In genomic region chr5:149382517-149383220, GRCh38 we compare ENCODE assay signal across 15 cellular contexts. TPM values are rescaled to one million over a fixed set of nuclear protein-coding genes. Genes with fewer than 3 reads are reported as not detected.
DNase-seq lines count a peak whose midpoint lies in the region; ATAC-seq and TF ChIP-seq lines count a peak whose summit lies in the region.
"Had no signal": no experiment of that assay in that cellular context is flagged by ENCODE, and none has a peak within 500 bp of the region (broad histone marks: within the 10 kb centered on the region; RNA-seq: fewer than 3 reads in every experiment).

No MANE protein-coding gene starts in this region.

- H3K4me3 ChIP-seq in coronary artery (peak overlapping the region; percentile 59), lower lobe of right lung (no peak overlapping the region), gastrocnemius medialis (peak overlapping the region in 1 of 4 donors; percentile 22)
- H3K4me3 ChIP-seq: PC-9 had no signal

- DNase-seq in EH (ENCODE audit: low read depth) (peak; percentile 42), coronary artery (ENCODE audit: low spot score) (no peak), lower lobe of right lung (no peak), gastrocnemius medialis (no peak), NCI-H446 (lab: John Stamatoyannopoulos, UW) (no peak)
- DNase-seq in stimulated activated CD4-positive, alpha-beta T cell treated with anti-CD3 and anti-CD28 coated beads, Interleukin-15, amount 100 ng/mL, for 24 hours: no peak
- DNase-seq: NCI-H2107 had no signal

- TF ChIP-seq POLR2A in gastrocnemius medialis (IDR thresholded peaks at IDR 0.05): no peak

- H3K27me3 ChIP-seq in lower lobe of right lung (ENCODE audit: low read depth) (no peaks in the 10 kb centered on the region), gastrocnemius medialis (no peaks in the 10 kb centered on the region)

- ATAC-seq in lower lobe of right lung: no peak
- ATAC-seq in gastrocnemius medialis: no peak
- ATAC-seq in GM21619 (IDR thresholded peaks at IDR 0.05; ENCODE audit: unreplicated experiment): no peak
- ATAC-seq in GM19463 (IDR thresholded peaks at IDR 0.05; ENCODE audit: unreplicated experiment): no peak

- H3K36me3 ChIP-seq in lower lobe of right lung: no peaks in the 10 kb centered on the region
- no peaks in the 10 kb centered on the region for H3K36me3 ChIP-seq in gastrocnemius medialis

- H3K9me3 ChIP-seq in lower lobe of right lung (no peaks in the 10 kb centered on the region), gastrocnemius medialis (no peaks in the 10 kb centered on the region)

- H3K27ac ChIP-seq in coronary artery (peak overlapping the region; percentile 85 to 91), lower lobe of right lung (peak overlapping the region; percentile 53), gastrocnemius medialis (peak overlapping the region; percentile 41 to 76 (median 70))
- H3K27ac ChIP-seq: epithelial cell of prostate, PC-9 had no signal

- no peak for TF ChIP-seq CTCF in coronary artery (IDR thresholded peaks at IDR 0.05)
- no peak for TF ChIP-seq CTCF in lower lobe of right lung (IDR thresholded peaks at IDR 0.05)
- TF ChIP-seq CTCF in gastrocnemius medialis (IDR thresholded peaks at IDR 0.05 in 4 of 5, conservative IDR thresholded peaks at IDR 0.05 in 1 of 5): no peak

- H3K4me1 ChIP-seq in lower lobe of right lung: peaks cover 57% of the 10 kb centered on the region
- peaks cover 24 to 29% of the 10 kb centered on the region in 2 donors for H3K4me1 ChIP-seq in gastrocnemius medialis

- intact Hi-C loops in lower lobe of right lung (cut with DNase I): no loop called here
- intact Hi-C loops in gastrocnemius medialis (cut with DNase I; ENCODE audit: low total_unique reads): loop anchor here (1.0 kb wide), 2 partner anchors 52 to 182 kb away; no protein-coding TSS in a partner anchor

- in situ Hi-C loops in gastrocnemius medialis (cut with MboI; ENCODE audit: low sequenced_read_pairs in 4 of 4): loop anchor here in 2 of 4 donors (5.0 kb wide), 3 partner anchors 55 to 185 kb away; no protein-coding TSS in a partner anchor

RNA-seq across cellular contexts. Expression of gene IL17B, which starts 3.6 kb away (rescaled TPM):
- total RNA-seq in lower lobe of right lung: not detected
- 1 to 10 TPM in 1 of 4 donors, not detected in 3; 1.2 TPM for total RNA-seq in gastrocnemius medialis
- total RNA-seq: activated CD4-positive, alpha-beta T cell treated with anti-CD3 and anti-CD28 coated beads for 36 hours; dermis blood vessel endothelial cell; mononuclear cell; osteoblast; PC-9 had no signal

RNA-seq across cellular contexts. Expression of gene PCYOX1L, which starts 24.8 kb away (rescaled TPM):
- 5.9 TPM for total RNA-seq in lower lobe of right lung
- 1 to 10 TPM in 3 of 4 donors, under 1 TPM in 1; 0.29 to 1.5 (median 1.2) TPM for total RNA-seq in gastrocnemius medialis

RNA-seq across cellular contexts. Expression of gene GRPEL2, which starts 37.4 kb away (rescaled TPM):
- total RNA-seq in lower lobe of right lung (15.1 TPM), gastrocnemius medialis (10 to 100 TPM in 2 of 4 donors, 1 to 10 TPM in 2; 7.8 to 13.3 (median 9.9) TPM)
